ENCODE assay signal across 2 cellular contexts in the genomic region with DNA sequence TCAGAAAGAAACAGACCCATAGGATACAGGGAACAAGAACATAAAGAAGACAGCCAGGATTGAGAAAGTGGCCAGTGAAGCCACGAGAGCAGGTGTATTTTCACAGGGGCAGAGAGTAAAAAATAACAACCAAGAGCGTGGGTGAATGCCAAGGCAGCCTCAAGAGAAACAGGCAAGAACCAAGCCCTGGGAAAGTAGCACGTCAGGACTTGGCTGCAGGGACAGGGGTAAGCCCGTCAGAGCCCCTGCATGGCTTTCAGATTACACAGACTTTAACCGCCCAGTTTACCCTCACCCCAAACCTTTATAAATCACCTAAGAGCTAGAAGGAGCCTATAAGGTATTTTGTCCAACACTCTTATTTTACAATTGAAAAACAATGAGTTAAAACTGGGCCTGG.
TF ChIP-seq lines count a peak whose summit lies in the region.

No MANE protein-coding gene starts in this region.

TF ChIP-seq in IMR-90, 13 proteins besides CTCF, POLR2A, EP300 and RAD21:
- TF ChIP-seq USF2 (IDR thresholded peaks at IDR 0.05; ENCODE audit: low read depth, low read length) (no peak), FOS (IDR thresholded peaks at IDR 0.05; ENCODE audit: low read depth, low read length) (no peak), CHD1 (IDR thresholded peaks at IDR 0.05; ENCODE audit: low read depth, low read length) (no peak), CEBPB (IDR thresholded peaks at IDR 0.05; ENCODE audit: low read depth, low read length) (no peak), NFE2L2 (IDR thresholded peaks at IDR 0.05; ENCODE audit: low read depth, low read length) (no peak), MXI1 (IDR thresholded peaks at IDR 0.05; ENCODE audit: borderline replicate concordance, low read depth, low read length) (no peak), SMC3 (IDR thresholded peaks at IDR 0.05; ENCODE audit: low read depth, low read length) (no peak), BHLHE40 (IDR thresholded peaks at IDR 0.05; ENCODE audit: low read depth, low read length) (no peak), MAFK (IDR thresholded peaks at IDR 0.05; ENCODE audit: low read depth, low read length) (no peak), RCOR1 (IDR thresholded peaks at IDR 0.05; ENCODE audit: insufficient replicate concordance, low read length) (no peak), RFX5 (IDR thresholded peaks at IDR 0.05; ENCODE audit: low read depth, low read length) (no peak), MAZ (IDR thresholded peaks at IDR 0.05; ENCODE audit: borderline replicate concordance, low read depth, low read length) (no peak)
- TF ChIP-seq, protein P1, sequence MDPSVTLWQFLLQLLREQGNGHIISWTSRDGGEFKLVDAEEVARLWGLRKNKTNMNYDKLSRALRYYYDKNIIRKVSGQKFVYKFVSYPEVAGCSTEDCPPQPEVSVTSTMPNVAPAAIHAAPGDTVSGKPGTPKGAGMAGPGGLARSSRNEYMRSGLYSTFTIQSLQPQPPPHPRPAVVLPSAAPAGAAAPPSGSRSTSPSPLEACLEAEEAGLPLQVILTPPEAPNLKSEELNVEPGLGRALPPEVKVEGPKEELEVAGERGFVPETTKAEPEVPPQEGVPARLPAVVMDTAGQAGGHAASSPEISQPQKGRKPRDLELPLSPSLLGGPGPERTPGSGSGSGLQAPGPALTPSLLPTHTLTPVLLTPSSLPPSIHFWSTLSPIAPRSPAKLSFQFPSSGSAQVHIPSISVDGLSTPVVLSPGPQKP (IDR thresholded peaks at IDR 0.05; ENCODE audit: borderline replicate concordance, low read depth, low read length) = no peak

TF ChIP-seq in WTC11, 78 proteins besides CTCF, POLR2A, EP300 and RAD21:
- TF ChIP-seq USF1 (CRISPR knock-in tag; IDR thresholded peaks at IDR 0.05) (no peak), RELA (CRISPR knock-in tag; IDR thresholded peaks at IDR 0.05; ENCODE audit: borderline replicate concordance) (no peak), GABPB1 (CRISPR knock-in tag; IDR thresholded peaks at IDR 0.05) (no peak), KAT7 (CRISPR knock-in tag; IDR thresholded peaks at IDR 0.05; ENCODE audit: borderline replicate concordance) (no peak), NFE2L1 (CRISPR knock-in tag; IDR thresholded peaks at IDR 0.05) (no peak), SOX15 (CRISPR knock-in tag; IDR thresholded peaks at IDR 0.05) (no peak), ZBTB21 (CRISPR knock-in tag; IDR thresholded peaks at IDR 0.05; ENCODE audit: borderline replicate concordance) (no peak), SP1 (CRISPR knock-in tag; conservative IDR thresholded peaks at IDR 0.05) (no peak)
- TF ChIP-seq, protein P2, sequence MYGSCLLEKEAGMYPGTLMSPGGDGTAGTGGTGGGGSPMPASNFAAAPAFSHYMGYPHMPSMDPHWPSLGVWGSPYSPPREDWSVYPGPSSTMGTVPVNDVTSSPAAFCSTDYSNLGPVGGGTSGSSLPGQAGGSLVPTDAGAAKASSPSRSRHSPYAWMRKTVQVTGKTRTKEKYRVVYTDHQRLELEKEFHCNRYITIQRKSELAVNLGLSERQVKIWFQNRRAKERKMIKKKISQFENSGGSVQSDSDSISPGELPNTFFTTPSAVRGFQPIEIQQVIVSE (CRISPR knock-in tag; IDR thresholded peaks at IDR 0.05; ENCODE audit: borderline replicate concordance) = no peak
